Comparison of ENCODE assay signal across 16 cellular contexts in genomic region chr18:10304853-10305252, GRCh38.
A peak's percentile ranks its signal among the peaks of the same experiment; 100 is the strongest.
DNase-seq lines count a peak whose midpoint lies in the region; TF ChIP-seq lines count a peak whose summit lies in the region.
"Had no signal": no experiment of that assay in that cellular context is flagged by ENCODE, and none has a peak within 500 bp of the region (broad histone marks: within the 10 kb centered on the region; RNA-seq: fewer than 3 reads in every experiment).

No MANE protein-coding gene starts in this region.

- H3K79me2 ChIP-seq in mammary epithelial cell (ENCODE audit: insufficient read depth, low read length) (no peaks in the 10 kb centered on the region), osteoblast (ENCODE audit: insufficient read depth, low read length) (no peaks in the 10 kb centered on the region)

- TF ChIP-seq CTCF in mammary epithelial cell (conservative IDR thresholded peaks at IDR 0.05 in 1 of 2, IDR thresholded peaks at IDR 0.05 in 1 of 2; ENCODE audit: extremely low read depth in 1 of 2, insufficient read depth in 1 of 2, low read depth in 1 of 2, low read length in 2 of 2) (no peak), left ventricle myocardium inferior (IDR thresholded peaks at IDR 0.05; ENCODE audit: borderline replicate concordance) (no peak), osteoblast (IDR thresholded peaks at IDR 0.05; ENCODE audit: extremely low read depth, low read depth, low read length) (no peak)

- H3K36me3 Mint-ChIP-seq in activated CD4-positive, alpha-beta memory T cell treated with anti-CD3 and anti-CD28 coated beads, Interleukin-2, amount 10 ng/mL, durations not matched to agents 7 days and 5 days (ENCODE audit: low read depth): no peaks in the 10 kb centered on the region

- no peak overlapping the region for H3K4me3 Mint-ChIP-seq in activated CD4-positive, alpha-beta memory T cell treated with anti-CD3 and anti-CD28 coated beads, Interleukin-2, amount 10 ng/mL, durations not matched to agents 7 days and 5 days
- H3K4me3 Mint-ChIP-seq: H9 had no signal

- H3K4me1 Mint-ChIP-seq in activated CD4-positive, alpha-beta memory T cell treated with anti-CD3 and anti-CD28 coated beads, Interleukin-2, amount 10 ng/mL, durations not matched to agents 7 days and 5 days: no peaks in the 10 kb centered on the region

- peaks cover 5% of the 10 kb centered on the region for H3K27me3 Mint-ChIP-seq in activated CD4-positive, alpha-beta memory T cell treated with anti-CD3 and anti-CD28 coated beads, Interleukin-2, amount 10 ng/mL, durations not matched to agents 7 days and 5 days

- H3K27ac ChIP-seq in mammary epithelial cell (ENCODE audit: insufficient read depth, low read depth, low read length): no peak overlapping the region
- peak overlapping the region; percentile 31 for H3K27ac ChIP-seq in left ventricle myocardium inferior (replicated peaks)
- no peak overlapping the region for H3K27ac ChIP-seq in osteoblast (ENCODE audit: low read depth, low read length)
- H3K27ac ChIP-seq: C4-2B, prostate gland, thoracic aorta had no signal

- no peaks in the 10 kb centered on the region for H3K9me3 ChIP-seq in MG63
- H3K9me3 ChIP-seq in mammary epithelial cell (replicated peaks; ENCODE audit: insufficient read depth, low read length): no peaks in the 10 kb centered on the region
- no peaks in the 10 kb centered on the region for H3K9me3 ChIP-seq in left ventricle myocardium inferior (replicated peaks)
- no peaks in the 10 kb centered on the region for H3K9me3 ChIP-seq in osteoblast (ENCODE audit: low read depth, low read length)
- H3K9me3 ChIP-seq: prostate gland, thoracic aorta had no signal

- H3K27ac Mint-ChIP-seq in activated CD4-positive, alpha-beta memory T cell treated with anti-CD3 and anti-CD28 coated beads, Interleukin-2, amount 10 ng/mL, durations not matched to agents 7 days and 5 days: no peak overlapping the region
- H3K27ac Mint-ChIP-seq: H9 had no signal

- dilution Hi-C loops in mammary epithelial cell (cut with HindIII; ENCODE audit: low sequenced_read_pairs): no loop called here

- DNase-seq in AG20443 (ENCODE audit: low spot score): peak; percentile 76
- peak; percentile 17 for DNase-seq in MG63
- peak; percentile 70 for DNase-seq in mammary epithelial cell
- no peak for DNase-seq in left ventricle myocardium inferior
- DNase-seq in cerebellar cortex (ENCODE audit: low spot score): no peak
- DNase-seq in osteoblast (ENCODE audit: insufficient read length, low spot score, missing footprints): no peak
- DNase-seq in activated CD4-positive, alpha-beta T cell treated with anti-CD3 and anti-CD28 coated beads, Interleukin-2, amount 50 U/mL, for 4 hours: no peak
- no peak for DNase-seq in activated CD4-positive, alpha-beta memory T cell treated with anti-CD3 and anti-CD28 coated beads, Interleukin-2, amount 10 ng/mL, durations not matched to agents 7 days and 5 days
- DNase-seq: activated CD4-positive, CD25-positive, alpha-beta regulatory T cell treated with anti-CD3 and anti-CD28 coated beads, Interleukin-2, amount 50 U/mL, for 72 hours; activated effector memory CD4-positive, alpha-beta T cell treated with anti-CD3 and anti-CD28 coated beads, Interleukin-2, amount 50 U/mL, for 16 hours; H9; hypothalamus had no signal

- H3K4me2 ChIP-seq in mammary epithelial cell (ENCODE audit: insufficient read depth, low read depth, low read length) (no peak overlapping the region), osteoblast (ENCODE audit: insufficient read depth, low read length) (no peak overlapping the region)

- H3K36me3 ChIP-seq in MG63 (no peaks in the 10 kb centered on the region), mammary epithelial cell (ENCODE audit: insufficient read depth, low read length) (no peaks in the 10 kb centered on the region), left ventricle myocardium inferior (no peaks in the 10 kb centered on the region), osteoblast (ENCODE audit: insufficient read depth, low read length) (no peaks in the 10 kb centered on the region)
- H3K36me3 ChIP-seq: prostate gland, thoracic aorta had no signal

- in situ Hi-C loops in mammary epithelial cell (cut with MboI; ENCODE audit: low sequenced_read_pairs in 2 of 2): no loop called here

- intact Hi-C loops in mammary epithelial cell (cut with micrococcal nuclease): no loop called here
- intact Hi-C loops in left ventricle myocardium inferior (cut with micrococcal nuclease): no loop called here

- H4K20me1 ChIP-seq in mammary epithelial cell (ENCODE audit: insufficient read depth, low read length): no peaks in the 10 kb centered on the region
- H4K20me1 ChIP-seq in osteoblast (ENCODE audit: insufficient read depth, low read length): no peaks in the 10 kb centered on the region

- H3K4me3 ChIP-seq in MG63: no peak overlapping the region
- no peak overlapping the region for H3K4me3 ChIP-seq in mammary epithelial cell (replicated peaks in 1 of 3; ENCODE audit: insufficient read depth in 1 of 3, low read depth in 2 of 3, low read length in 3 of 3)
- no peak overlapping the region for H3K4me3 ChIP-seq in left ventricle myocardium inferior
- no peak overlapping the region for H3K4me3 ChIP-seq in osteoblast (ENCODE audit: insufficient read depth, low read length)
- H3K4me3 ChIP-seq: K562, prostate gland, thoracic aorta had no signal

- CTCF ChIA-PET in mammary epithelial cell (lab: Charles Lee; ENCODE audit: low non-redundant PET): no interaction called here
- CTCF ChIA-PET in activated CD4-positive, alpha-beta memory T cell treated with anti-CD3 and anti-CD28 coated beads, Interleukin-2, amount 10 ng/mL, durations not matched to agents 7 days and 5 days (lab: Charles Lee): no interaction called here

- POLR2A ChIA-PET in activated CD4-positive, alpha-beta memory T cell treated with anti-CD3 and anti-CD28 coated beads, Interleukin-2, amount 10 ng/mL, durations not matched to agents 7 days and 5 days (lab: Charles Lee): no interaction called here

- BruUV-seq in mammary epithelial cell (replicated peaks; lab: Mats Ljungman, UMichigan): no TSS peak

- no peak overlapping the region for H3K9ac ChIP-seq in mammary epithelial cell (ENCODE audit: insufficient read depth, low read length)

- H3K27me3 ChIP-seq in MG63 (no peaks in the 10 kb centered on the region), mammary epithelial cell (ENCODE audit: insufficient read depth, low read length) (no peaks in the 10 kb centered on the region), left ventricle myocardium inferior (ENCODE audit: low read depth) (no peaks in the 10 kb centered on the region), osteoblast (ENCODE audit: insufficient read depth, low read length) (peaks cover 3% of the 10 kb centered on the region)

- 15% methylated on average over 3 of the region's 3 CpGs for WGBS in mammary epithelial cell (ENCODE audit: low coverage, missing lambda C conversion rate)

- H3K9me3 Mint-ChIP-seq in activated CD4-positive, alpha-beta memory T cell treated with anti-CD3 and anti-CD28 coated beads, Interleukin-2, amount 10 ng/mL, durations not matched to agents 7 days and 5 days: no peaks in the 10 kb centered on the region

- no peaks in the 10 kb centered on the region for H3K4me1 ChIP-seq in mammary epithelial cell (ENCODE audit: insufficient read depth, low read length)
- peaks cover 9% of the 10 kb centered on the region for H3K4me1 ChIP-seq in left ventricle myocardium inferior
- peaks cover 6% of the 10 kb centered on the region for H3K4me1 ChIP-seq in osteoblast (ENCODE audit: insufficient read depth, low read length)
- H3K4me1 ChIP-seq: prostate gland had no signal

- H2AFZ ChIP-seq in mammary epithelial cell (ENCODE audit: low read depth, low read length): no peak overlapping the region
- H2AFZ ChIP-seq in osteoblast (ENCODE audit: low read length): no peak overlapping the region

Comparison
In these comparisons a context has a peak if more than half of its experiments do, and no peak if none do; other contexts are left out.
1. DNase-seq: peak in AG20443 (single experiment), MG63 (single experiment) and mammary epithelial cell (single experiment); none in left ventricle myocardium inferior (single experiment), cerebellar cortex (single experiment), osteoblast (single experiment), activated CD4-positive, alpha-beta T cell treated with anti-CD3 and anti-CD28 coated beads, Interleukin-2, amount 50 U/mL, for 4 hours (0 of 2) and activated CD4-positive, alpha-beta memory T cell treated with anti-CD3 and anti-CD28 coated beads, Interleukin-2, amount 10 ng/mL, durations not matched to agents 7 days and 5 days (single experiment).